8 cellular contexts compared by ENCODE assay signal in genomic region chr3:71582612-71583568, GRCh38. TPM values are rescaled to one million over a fixed set of nuclear protein-coding genes. Genes with fewer than 3 reads are reported as not detected.
A peak's percentile ranks its signal among the peaks of the same experiment; 100 is the strongest.
DNase-seq lines count a peak whose midpoint lies in the region; ATAC-seq and TF ChIP-seq lines count a peak whose summit lies in the region.

No MANE protein-coding gene starts in this region.

- peaks cover 9% of the 10 kb centered on the region for H3K36me3 Mint-ChIP-seq in activated T-helper 2 cell treated with anti-CD3 and anti-CD28 coated beads, Interferon-gamma antibody, Interleukin-2, Interleukin-4, amounts not matched to agents 10 μg/mL and 5 μg/mL and 100 μg/mL, durations not matched to agents 14 hours and 24 hours and 36 hours (ENCODE audit: low read depth)
- no peaks in the 10 kb centered on the region for H3K36me3 Mint-ChIP-seq in neural crest cell (ENCODE audit: low read depth)

- H3K79me2 ChIP-seq in ACC112 (ENCODE audit: control insufficient read depth, insufficient read depth, low read length, unreplicated experiment) = peaks cover 40% of the 10 kb centered on the region

- intact Hi-C loops in activated T-helper 2 cell treated with anti-CD3 and anti-CD28 coated beads, Interferon-gamma antibody, Interleukin-2, Interleukin-4, amounts not matched to agents 10 μg/mL and 5 μg/mL and 100 μg/mL, durations not matched to agents 14 hours and 24 hours and 36 hours (cut with micrococcal nuclease) = loop anchor here (5.0 kb wide), 4 partner anchors 201 to 1264 kb away; partner anchors contain the start of gene SHQ1

- peaks cover 54% of the 10 kb centered on the region for H3K4me1 Mint-ChIP-seq in activated T-helper 2 cell treated with anti-CD3 and anti-CD28 coated beads, Interferon-gamma antibody, Interleukin-2, Interleukin-4, amounts not matched to agents 10 μg/mL and 5 μg/mL and 100 μg/mL, durations not matched to agents 14 hours and 24 hours and 36 hours (ENCODE audit: low read depth)
- peaks cover 25% of the 10 kb centered on the region for H3K4me1 Mint-ChIP-seq in neural crest cell

- H3K27ac ChIP-seq in ACC112 (ENCODE audit: low read depth, low read length) = peak overlapping the region; percentile 76
- peak overlapping the region; percentile 96 for H3K27ac ChIP-seq in substantia nigra (ENCODE audit: low read depth, low read length, poor library complexity, severe bottlenecking)

- DNase-seq in OCI-M1 (lab: John Stamatoyannopoulos, UW) (peak; percentile 75), foreskin fibroblast (peak in 1 of 2 donors; percentile 42), neural crest cell (ENCODE audit: low read depth, low spot score) (peak; percentile 43), substantia nigra (lab: John Stamatoyannopoulos, UW) (peak in 45 of 49 donors; percentile 13 to 72 (median 50))
- peak; percentile 44 for DNase-seq in activated T-helper 2 cell treated with anti-CD3 and anti-CD28 coated beads, Interferon-gamma antibody, Interleukin-2, Interleukin-4, amounts not matched to agents 10 μg/mL and 5 μg/mL and 100 μg/mL, durations not matched to agents 14 hours and 24 hours and 36 hours (ENCODE audit: low spot score)

- no peak for TF ChIP-seq CTCF in foreskin fibroblast (IDR thresholded peaks at IDR 0.05; ENCODE audit: low read depth, low read length)
- TF ChIP-seq CTCF in neural crest cell (conservative IDR thresholded peaks at IDR 0.05) = peak; percentile 17

- peaks cover 35% of the 10 kb centered on the region for H3K4me1 ChIP-seq in ACC112 (ENCODE audit: control insufficient read depth, insufficient read depth, low read length, unreplicated experiment)

- H3K4me3 Mint-ChIP-seq in activated T-helper 2 cell treated with anti-CD3 and anti-CD28 coated beads, Interferon-gamma antibody, Interleukin-2, Interleukin-4, amounts not matched to agents 10 μg/mL and 5 μg/mL and 100 μg/mL, durations not matched to agents 14 hours and 24 hours and 36 hours (ENCODE audit: low read depth) = peak overlapping the region; percentile 91
- peak overlapping the region; percentile 94 for H3K4me3 Mint-ChIP-seq in neural crest cell

- H3K27me3 ChIP-seq in ACC112 (ENCODE audit: insufficient read depth, low read length) = no peaks in the 10 kb centered on the region

- H3K4me3 ChIP-seq in ACC112 (ENCODE audit: low read depth, low read length) (peak overlapping the region; percentile 88), foreskin fibroblast (ENCODE audit: low read depth in 1 of 2, low read length in 2 of 2) (peak overlapping the region; percentile 71 to 85)

- no peaks in the 10 kb centered on the region for H3K36me3 ChIP-seq in ACC112 (ENCODE audit: insufficient read depth, low read length)

- H3K27ac Mint-ChIP-seq in activated T-helper 2 cell treated with anti-CD3 and anti-CD28 coated beads, Interferon-gamma antibody, Interleukin-2, Interleukin-4, amounts not matched to agents 10 μg/mL and 5 μg/mL and 100 μg/mL, durations not matched to agents 14 hours and 24 hours and 36 hours = peak overlapping the region; percentile 95
- peak overlapping the region; percentile 57 for H3K27ac Mint-ChIP-seq in neural crest cell (ENCODE audit: unreplicated experiment)

- ATAC-seq in GM21423 (IDR thresholded peaks at IDR 0.05; ENCODE audit: unreplicated experiment) = peak; percentile 40
- no peak for ATAC-seq in GM21390 (IDR thresholded peaks at IDR 0.05; ENCODE audit: unreplicated experiment)

- H3K9me3 Mint-ChIP-seq in activated T-helper 2 cell treated with anti-CD3 and anti-CD28 coated beads, Interferon-gamma antibody, Interleukin-2, Interleukin-4, amounts not matched to agents 10 μg/mL and 5 μg/mL and 100 μg/mL, durations not matched to agents 14 hours and 24 hours and 36 hours = no peaks in the 10 kb centered on the region
- no peaks in the 10 kb centered on the region for H3K9me3 Mint-ChIP-seq in neural crest cell

- no peaks in the 10 kb centered on the region for H3K27me3 Mint-ChIP-seq in activated T-helper 2 cell treated with anti-CD3 and anti-CD28 coated beads, Interferon-gamma antibody, Interleukin-2, Interleukin-4, amounts not matched to agents 10 μg/mL and 5 μg/mL and 100 μg/mL, durations not matched to agents 14 hours and 24 hours and 36 hours (ENCODE audit: low read depth)
- H3K27me3 Mint-ChIP-seq in neural crest cell (ENCODE audit: low read depth) = peaks cover 53% of the 10 kb centered on the region

- peak overlapping the region; percentile 82 for H2AFZ ChIP-seq in ACC112 (ENCODE audit: low read length, unreplicated experiment)

RNA-seq across cellular contexts. Expression of gene FOXP1, which starts 0.6 kb away (rescaled TPM):
- total RNA-seq in activated T-helper 2 cell treated with anti-CD3 and anti-CD28 coated beads, Interferon-gamma antibody, Interleukin-2, Interleukin-4, amounts not matched to agents 10 μg/mL and 5 μg/mL and 100 μg/mL, durations not matched to agents 14 hours and 24 hours and 36 hours = 132 and 138 TPM in 2 replicates
- total RNA-seq in neural crest cell = 20.7 and 22.8 TPM in 2 replicates
